6 cellular contexts compared by ENCODE assay signal in the genomic region with DNA sequence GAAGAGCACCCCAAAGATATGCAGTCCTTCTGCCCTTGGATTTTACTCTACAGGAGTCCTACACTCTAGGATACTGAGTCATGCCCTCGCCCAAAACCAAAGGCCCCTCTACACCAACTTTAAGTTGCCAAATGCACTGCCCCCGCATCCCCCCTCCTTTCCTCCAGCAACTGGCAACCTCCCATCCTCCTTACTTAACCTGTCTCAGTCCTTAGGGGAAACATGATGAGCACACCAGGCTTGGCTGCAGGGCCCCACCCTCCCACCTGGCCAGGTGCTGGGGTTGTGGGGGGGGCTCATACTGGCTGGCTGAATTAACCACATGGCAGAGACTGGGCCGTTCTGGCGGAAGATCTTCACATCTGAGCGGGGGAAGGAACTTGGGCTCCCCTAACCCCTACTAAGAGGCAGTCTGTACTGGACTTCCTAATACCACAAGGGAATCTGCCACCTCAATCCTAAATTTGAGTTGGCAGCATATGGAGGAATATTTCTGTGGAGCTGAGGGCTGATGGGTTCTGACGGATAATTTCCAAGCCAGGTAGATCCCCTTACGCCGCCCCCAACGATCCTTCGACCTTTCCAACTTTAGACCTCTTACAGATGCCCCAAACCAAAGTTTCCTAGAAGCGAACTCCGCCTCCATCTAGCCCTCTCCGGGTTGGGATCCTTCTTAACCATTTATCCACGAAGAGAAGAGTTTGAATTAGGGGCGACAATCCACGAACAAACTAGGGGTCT. TPM values are rescaled to one million over a fixed set of nuclear protein-coding genes. Genes with fewer than 3 reads are reported as not detected.
DNase-seq lines count a peak whose midpoint lies in the region; ATAC-seq and TF ChIP-seq lines count a peak whose summit lies in the region.

No MANE protein-coding gene starts in this region.

- DNase-seq in EH (ENCODE audit: low read depth): peak; percentile 42
- DNase-seq in NCI-H748 treated with DMSO at 0.1 percent for 48 hours (lab: John Stamatoyannopoulos, UW): peak; percentile 36
- no peak for DNase-seq in dorsolateral prefrontal cortex
- peak; percentile 57 for DNase-seq in prostate gland (ENCODE audit: low spot score)
- DNase-seq in 8988T: no peak

- TF ChIP-seq CTCF in dorsolateral prefrontal cortex (IDR thresholded peaks at IDR 0.05 in 54 of 56, conservative IDR thresholded peaks at IDR 0.05 in 2 of 56; ENCODE audit: low read depth in 1 of 56, partially characterized antibody in 56 of 56): no peak
- no peak for TF ChIP-seq CTCF in prostate gland (IDR thresholded peaks at IDR 0.05)

- H3K27me3 ChIP-seq in dorsolateral prefrontal cortex (no peaks in the 10 kb centered on the region), prostate gland (replicated peaks; ENCODE audit: insufficient read depth) (no peaks in the 10 kb centered on the region)

- no peak for ATAC-seq in GM18858 (IDR thresholded peaks at IDR 0.05; ENCODE audit: unreplicated experiment)

- H3K4me3 ChIP-seq in dorsolateral prefrontal cortex (peak overlapping the region; percentile 62 to 99 (median 95)), prostate gland (peak overlapping the region; percentile 94 to 99)

- peak overlapping the region; percentile 79 to 100 (median 98) for H3K27ac ChIP-seq in dorsolateral prefrontal cortex
- peak overlapping the region; percentile 96 to 97 for H3K27ac ChIP-seq in prostate gland

- TF ChIP-seq POLR2A in prostate gland (IDR thresholded peaks at IDR 0.05): peak; percentile 48

- H3K9me3 ChIP-seq in prostate gland: no peaks in the 10 kb centered on the region

- no peaks in the 10 kb centered on the region for H3K36me3 ChIP-seq in prostate gland

- under 1% methylated on average over 16 of the region's 16 CpGs for WGBS in prostate gland

- peaks cover 26% of the 10 kb centered on the region for H3K4me1 ChIP-seq in prostate gland (replicated peaks)

- intact Hi-C loops in dorsolateral prefrontal cortex (cut with DNase I) (no loop called here), prostate gland (cut with DNase I) (no loop called here)

RNA-seq across cellular contexts. Expression of a gene that starts 1.1 kb away (rescaled TPM):
- total RNA-seq in dorsolateral prefrontal cortex (100 to 1,000 TPM in 98 of 120 experiments, 10 to 100 TPM in 22; 83.7 to 170 (median 109) TPM), prostate gland (100 to 1,000 TPM; 124 to 156 TPM)

RNA-seq across cellular contexts. Expression of a gene that starts 9.5 kb away (rescaled TPM):
- total RNA-seq in dorsolateral prefrontal cortex (10 to 100 TPM; 38.0 to 78.2 (median 53.2) TPM), prostate gland (10 to 100 TPM; 55.0 to 67.1 TPM)

RNA-seq across cellular contexts. Expression of a gene that starts 17.0 kb away (rescaled TPM):
- total RNA-seq in dorsolateral prefrontal cortex: 10 to 100 TPM; 46.7 to 90.4 (median 66.7) TPM
- 10 to 100 TPM; 33.0 to 61.5 TPM for total RNA-seq in prostate gland

RNA-seq across cellular contexts. Expression of a gene that starts 21.8 kb away (rescaled TPM):
- total RNA-seq in dorsolateral prefrontal cortex (10 to 100 TPM; 16.3 to 48.9 (median 30.2) TPM), prostate gland (10 to 100 TPM; 19.4 to 34.4 TPM)

RNA-seq across cellular contexts. Expression of a gene that starts 22.1 kb away (rescaled TPM):
- total RNA-seq in dorsolateral prefrontal cortex: 10 to 100 TPM; 18.8 to 53.1 (median 32.3) TPM
- total RNA-seq in prostate gland: 10 to 100 TPM; 62.0 to 69.5 TPM

Comparison
In these comparisons a context has a peak if more than half of its experiments do, and no peak if none do; other contexts are left out.
1. DNase-seq: peak in EH (single experiment), NCI-H748 treated with DMSO at 0.1 percent for 48 hours (single experiment) and prostate gland (single experiment); none in dorsolateral prefrontal cortex (0 of 10) and 8988T (single experiment).